Comparison of ENCODE assay signal across 17 cellular contexts in the genomic region with DNA sequence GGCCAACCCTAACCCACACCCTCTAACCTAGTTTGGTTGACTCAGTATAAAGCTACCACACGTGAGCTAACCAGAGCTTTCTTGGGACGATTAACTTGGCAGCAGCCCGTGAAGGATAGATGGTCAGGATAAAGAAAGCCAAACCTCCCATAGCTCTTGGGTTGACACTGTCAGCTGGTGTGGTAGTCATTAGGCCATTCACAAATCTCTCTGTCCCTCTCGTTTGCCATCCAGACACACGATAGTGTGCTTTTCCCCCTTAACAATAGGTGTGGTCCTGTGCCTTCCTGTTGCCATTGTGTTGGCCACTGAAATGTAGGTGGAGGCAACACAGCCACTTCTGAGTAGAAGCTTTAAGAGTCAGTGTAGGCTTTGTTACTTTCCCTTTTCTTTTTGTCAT. TPM values are rescaled to one million over a fixed set of nuclear protein-coding genes. Genes with fewer than 3 reads are reported as not detected.
DNase-seq lines count a peak whose midpoint lies in the region; ATAC-seq and TF ChIP-seq lines count a peak whose summit lies in the region.
"Had no signal": no experiment of that assay in that cellular context is flagged by ENCODE, and none has a peak within 500 bp of the region (broad histone marks: within the 10 kb centered on the region; RNA-seq: fewer than 3 reads in every experiment).

No MANE protein-coding gene starts in this region.

- H3K36me3 ChIP-seq in esophagus muscularis mucosa = peaks cover 0 to 12% (median 9%) of the 10 kb centered on the region in 4 donors
- H3K36me3 ChIP-seq: BLaER1 had no signal

- H3K4me3 Mint-ChIP-seq in MCF 10A (ENCODE audit: unreplicated experiment) = no peak overlapping the region
- H3K4me3 Mint-ChIP-seq: CD4-positive, alpha-beta memory T cell; GM23338 had no signal

- no peak for ATAC-seq in GM21825 (IDR thresholded peaks at IDR 0.05; ENCODE audit: unreplicated experiment)
- ATAC-seq: HepG2 had no signal

- no TSS peak for BruUV-seq in MCF 10A (replicated peaks; lab: Mats Ljungman, UMichigan)

- no peaks in the 10 kb centered on the region for H3K9me3 ChIP-seq in esophagus muscularis mucosa
- H3K9me3 ChIP-seq: A549, BLaER1 had no signal

- DNase-seq in activated CD8-positive, alpha-beta memory T cell treated with anti-CD3 and anti-CD28 coated beads, Interleukin-2, amount 50 U/mL, for 48 hours = peak; percentile 7
- DNase-seq in activated CD8-positive, alpha-beta memory T cell treated with anti-CD3 and anti-CD28 coated beads for 24 hours = no peak
- DNase-seq in esophagus muscularis mucosa (ENCODE audit: extremely low spot score) (peak; percentile 53), posterior vena cava (ENCODE audit: low spot score) (peak; percentile 30), RWPE1 (ENCODE audit: low spot score) (no peak), MCF 10A (ENCODE audit: unreplicated experiment) (no peak)
- DNase-seq: CD4-positive, alpha-beta memory T cell; DMS153; DMS79; GDM1 had no signal

- no peak for TF ChIP-seq POLR2A in esophagus muscularis mucosa (IDR thresholded peaks at IDR 0.05; ENCODE audit: low read depth)

- no peak for TF ChIP-seq EP300 in esophagus muscularis mucosa (IDR thresholded peaks at IDR 0.05)

- H3K9me3 Mint-ChIP-seq in MCF 10A (ENCODE audit: unreplicated experiment) = no peaks in the 10 kb centered on the region
- H3K9me3 Mint-ChIP-seq: GM23338 had no signal

- POLR2A ChIA-PET in RWPE1 (lab: Yijun Ruan, JAX; ENCODE audit: low non-redundant PET) (no interaction called here), MCF 10A (lab: Yijun Ruan, JAX) (interaction anchor here (0.6 to 1.5 kb wide), 3 partner anchors 22 to 242 kb away, joined by 3 read pairs; no protein-coding TSS in a partner anchor)

- no peak for TF ChIP-seq CTCF in esophagus muscularis mucosa (IDR thresholded peaks at IDR 0.05)
- TF ChIP-seq CTCF in RWPE1 (conservative IDR thresholded peaks at IDR 0.05; ENCODE audit: low read depth) = no peak
- TF ChIP-seq CTCF in MCF 10A (IDR thresholded peaks at IDR 0.05; ENCODE audit: unreplicated experiment) = no peak

- WGBS in esophagus muscularis mucosa = 70% methylated on average over 5 of the region's 5 CpGs

- H3K36me3 Mint-ChIP-seq in MCF 10A (ENCODE audit: insufficient read depth, unreplicated experiment) = peaks cover 4% of the 10 kb centered on the region
- H3K36me3 Mint-ChIP-seq: CD4-positive, alpha-beta memory T cell had no signal

- H3K27me3 Mint-ChIP-seq in MCF 10A (ENCODE audit: insufficient read depth, unreplicated experiment) = peaks cover 47% of the 10 kb centered on the region

- no peaks in the 10 kb centered on the region for H3K27me3 ChIP-seq in esophagus muscularis mucosa
- H3K27me3 ChIP-seq: BLaER1 had no signal

- H3K4me3 ChIP-seq in esophagus muscularis mucosa = no peak overlapping the region
- H3K4me3 ChIP-seq: A549, BLaER1, GM23338 had no signal

- intact Hi-C loops in esophagus muscularis mucosa (cut with DNase I) (no loop called here), posterior vena cava (cut with DNase I) (no loop called here), MCF 10A (cut with micrococcal nuclease) (no loop called here)

- H3K27ac ChIP-seq in esophagus muscularis mucosa (replicated peaks in 1 of 4) (no peak overlapping the region), RWPE1 (no peak overlapping the region)
- H3K27ac ChIP-seq: 22Rv1, A549, BLaER1 had no signal

- H3K27ac Mint-ChIP-seq in MCF 10A (ENCODE audit: low read depth, unreplicated experiment) = no peak overlapping the region
- H3K27ac Mint-ChIP-seq: GM23338 had no signal

- CTCF ChIA-PET in RWPE1 (lab: Yijun Ruan, JAX) = interaction anchor here (0.7 to 1.1 kb wide), 2 partner anchors 19 to 49 kb away, joined by 3 read pairs; no protein-coding TSS in a partner anchor
- CTCF ChIA-PET in MCF 10A (lab: Yijun Ruan, JAX) = interaction anchor here (0.5 to 1.2 kb wide), 6 partner anchors 13 to 53 kb away, joined by 3 to 5 read pairs (median 4); no protein-coding TSS in a partner anchor

- peaks cover 3 to 13% (median 10%) of the 10 kb centered on the region in 4 donors for H3K4me1 ChIP-seq in esophagus muscularis mucosa
- H3K4me1 ChIP-seq: A549 had no signal

- H3K4me1 Mint-ChIP-seq in MCF 10A (ENCODE audit: insufficient read depth, unreplicated experiment) = no peaks in the 10 kb centered on the region

RNA-seq across cellular contexts. Expression of a gene that starts 11.8 kb away (rescaled TPM):
- not detected for total RNA-seq in esophagus muscularis mucosa
- not detected for total RNA-seq in posterior vena cava
- total RNA-seq in MCF 10A (2022) = not detected in 2 replicates
- total RNA-seq: CD4-positive, alpha-beta memory T cell; Daoy; GM23338; HepG2 had no signal

RNA-seq across cellular contexts. Expression of a gene that starts 29.4 kb away (rescaled TPM):
- 10 to 100 TPM in 3 of 4 donors, 1 to 10 TPM in 1; 10.0 to 27.0 (median 20.3) TPM for total RNA-seq in esophagus muscularis mucosa
- 10 to 100 TPM; 16.1 to 18.5 TPM for total RNA-seq in posterior vena cava
- total RNA-seq in MCF 10A (2022) = 4.6 and 7.0 TPM in 2 replicates

RNA-seq across cellular contexts. Expression of a gene that starts 29.9 kb away (rescaled TPM):
- total RNA-seq in esophagus muscularis mucosa (not detected), posterior vena cava (not detected), MCF 10A (2022) (not detected in 2 replicates)
- total RNA-seq: CD4-positive, alpha-beta memory T cell; Daoy; GM23338; HepG2 had no signal

RNA-seq across cellular contexts. Expression of a gene that starts 43.6 kb away (rescaled TPM):
- total RNA-seq in esophagus muscularis mucosa = 10 to 100 TPM; 23.4 to 32.4 (median 27.5) TPM
- total RNA-seq in posterior vena cava = 10 to 100 TPM; 20.0 to 26.8 TPM
- 45.4 and 48.2 TPM in 2 replicates for total RNA-seq in MCF 10A (2022)

RNA-seq across cellular contexts. Expression of a gene that starts 46.4 kb away (rescaled TPM):
- total RNA-seq in esophagus muscularis mucosa (1 to 10 TPM in 1 of 4 donors, under 1 TPM in 3; 0.65 to 2.0 (median 0.83) TPM), posterior vena cava (1 to 10 TPM in 1 of 2 donors, under 1 TPM in 1; 0.76 to 3.1 TPM), MCF 10A (2022) (0.37 and 1.1 TPM in 2 replicates)

Comparison
In these comparisons a context has a peak if more than half of its experiments do, and no peak if none do; other contexts are left out.
1. DNase-seq: peak in activated CD8-positive, alpha-beta memory T cell treated with anti-CD3 and anti-CD28 coated beads, Interleukin-2, amount 50 U/mL, for 48 hours (single experiment), esophagus muscularis mucosa (single experiment) and posterior vena cava (single experiment); none in activated CD8-positive, alpha-beta memory T cell treated with anti-CD3 and anti-CD28 coated beads for 24 hours (single experiment), RWPE1 (single experiment) and MCF 10A (single experiment).